19 cellular contexts compared by ENCODE assay signal in genomic region chr12:43291516-43291915, GRCh38.
DNase-seq lines count a peak whose midpoint lies in the region; FAIRE-seq and TF ChIP-seq lines count a peak whose summit lies in the region.
"Had no signal": no experiment of that assay in that cellular context is flagged by ENCODE, and none has a peak within 500 bp of the region (broad histone marks: within the 10 kb centered on the region; RNA-seq: fewer than 3 reads in every experiment).

No MANE protein-coding gene starts in this region.

- intact Hi-C loops in uterus (cut with DNase I; ENCODE audit: low total_unique reads), result no loop called here

- no peak overlapping the region for H3K23ac ChIP-seq in trophoblast cell (ENCODE audit: low read length)

- no peak overlapping the region for H3K4ac ChIP-seq in trophoblast cell (ENCODE audit: low read depth, low read length)

- WGBS in trophoblast cell (ENCODE audit: extremely low coverage, insufficient coverage, insufficient read length), result no CpG with 5 or more reads among the region's 3 CpGs

- H3K36me3 ChIP-seq in fibroblast of lung (ENCODE audit: control insufficient read depth, insufficient read depth, low read length) (no peaks in the 10 kb centered on the region), trophoblast cell (ENCODE audit: control insufficient read depth in 1 of 2, insufficient read depth in 2 of 2, low read length in 2 of 2) (no peaks in the 10 kb centered on the region), uterus (no peaks in the 10 kb centered on the region)
- H3K36me3 ChIP-seq: heart right ventricle, ovary, tibial artery had no signal

- H3K79me1 ChIP-seq in trophoblast cell (ENCODE audit: low read length), result no peaks in the 10 kb centered on the region

- H2AFZ ChIP-seq in fibroblast of lung (ENCODE audit: low read length) (no peak overlapping the region), trophoblast cell (ENCODE audit: insufficient read depth, low read length, poor library complexity) (no peak overlapping the region)

- H3K4me1 ChIP-seq in fibroblast of lung (ENCODE audit: control insufficient read depth, extremely low read depth, insufficient read depth, low read length) (peaks cover 3% of the 10 kb centered on the region), trophoblast cell (ENCODE audit: control insufficient read depth in 1 of 2, insufficient read depth in 2 of 2, low read length in 2 of 2) (peaks cover 0 to 4% of the 10 kb centered on the region in 2 experiments), uterus (no peaks in the 10 kb centered on the region)
- H3K4me1 ChIP-seq: tibial artery had no signal

- H4K8ac ChIP-seq in trophoblast cell (ENCODE audit: low read depth, low read length), result no peak overlapping the region

- DNase-seq in H54 (ENCODE audit: insufficient read length, low spot score), result peak; percentile 5
- DNase-seq in NCI-H226, result peak; percentile 58
- peak; percentile 38 to 95 for DNase-seq in fibroblast of lung (ENCODE audit: low read depth in 2 of 2)
- peak; percentile 60 to 66 for DNase-seq in trophoblast cell
- no peak for DNase-seq in AML-193 (lab: John Stamatoyannopoulos, UW)
- DNase-seq in cerebellum (ENCODE audit: low spot score), result no peak
- DNase-seq in uterus, result no peak
- DNase-seq: activated CD4-positive, alpha-beta T cell treated with anti-CD3 and anti-CD28 coated beads for 36 hours; COR-L47; effector memory CD4-positive, alpha-beta T cell; heart right ventricle; NCI-H1930; NCI-H446 treated with DMSO at 0.1 percent for 48 hours; ovary; stimulated activated CD4-positive, alpha-beta T cell treated with anti-CD3 and anti-CD28 coated beads, Interleukin-2, amount 100 ng/mL, for 24 hours; stimulated activated naive CD8-positive, alpha-beta T cell treated with anti-CD3 and anti-CD28 coated beads, Interleukin-15, Interleukin-2, amounts not matched to agents 100 U/mL and 50 U/mL, for 24 hours; tibial artery had no signal

- no peak overlapping the region for H4K91ac ChIP-seq in trophoblast cell (ENCODE audit: low read depth, low read length)

- TF ChIP-seq POLR2A in H54 (IDR thresholded peaks at IDR 0.05; ENCODE audit: low read depth, low read length) (no peak), uterus (IDR thresholded peaks at IDR 0.05) (no peak)

- no peaks in the 10 kb centered on the region for H3K79me2 ChIP-seq in fibroblast of lung (ENCODE audit: control insufficient read depth, insufficient read depth, low read length)
- H3K79me2 ChIP-seq in trophoblast cell (ENCODE audit: control insufficient read depth, insufficient read depth, low read length, poor library complexity), result no peaks in the 10 kb centered on the region

- H3K14ac ChIP-seq in trophoblast cell (ENCODE audit: low read length), result no peak overlapping the region

- no peak for FAIRE-seq in H54 (lab: Jason Lieb, UNC)
- FAIRE-seq: H1 had no signal

- H3K27me3 ChIP-seq in fibroblast of lung (ENCODE audit: control insufficient read depth, insufficient read depth, low read length) (no peaks in the 10 kb centered on the region), trophoblast cell (ENCODE audit: insufficient read depth, low read length) (no peaks in the 10 kb centered on the region), uterus (no peaks in the 10 kb centered on the region)
- H3K27me3 ChIP-seq: heart right ventricle, ovary, tibial artery had no signal

- H2AK5ac ChIP-seq in trophoblast cell (ENCODE audit: low read length), result no peak overlapping the region

- H3K9ac ChIP-seq in fibroblast of lung (ENCODE audit: insufficient read depth, low read length) (no peak overlapping the region), trophoblast cell (ENCODE audit: low read length) (no peak overlapping the region)

- no peaks in the 10 kb centered on the region for H4K20me1 ChIP-seq in fibroblast of lung (ENCODE audit: control insufficient read depth, extremely low read depth, insufficient read depth, low read length)

- no peak overlapping the region for H2BK5ac ChIP-seq in trophoblast cell (ENCODE audit: low read depth, low read length, poor library complexity)

- TF ChIP-seq CTCF in fibroblast of lung (conservative IDR thresholded peaks at IDR 0.05 in 1 of 2, IDR thresholded peaks at IDR 0.05 in 1 of 2; ENCODE audit: low read depth in 1 of 2, low read length in 2 of 2) (no peak), uterus (IDR thresholded peaks at IDR 0.05) (no peak)

- H4K12ac ChIP-seq in trophoblast cell (ENCODE audit: low read depth, low read length), result no peak overlapping the region

- no peak overlapping the region for H3K4me2 ChIP-seq in fibroblast of lung (ENCODE audit: extremely low read depth, insufficient read depth, low read length)
- H3K4me2 ChIP-seq in trophoblast cell (ENCODE audit: low read length), result no peak overlapping the region

- H2BK120ac ChIP-seq in trophoblast cell (ENCODE audit: insufficient read depth, low read length, poor library complexity), result no peak overlapping the region

- no peak overlapping the region for H3K4me3 ChIP-seq in fibroblast of lung (replicated peaks in 1 of 4; ENCODE audit: control extremely low read depth in 1 of 4, insufficient read depth in 1 of 4, low read depth in 3 of 4, low read length in 4 of 4)
- no peak overlapping the region for H3K4me3 ChIP-seq in trophoblast cell (ENCODE audit: low read depth, low read length)
- H3K4me3 ChIP-seq in uterus, result no peak overlapping the region
- H3K4me3 ChIP-seq: heart right ventricle, lung, ovary, tibial artery had no signal

- no peak overlapping the region for H2BK12ac ChIP-seq in trophoblast cell (ENCODE audit: low read length)

- H3K18ac ChIP-seq in trophoblast cell (ENCODE audit: low read length), result no peak overlapping the region

- H3K27ac ChIP-seq in fibroblast of lung (ENCODE audit: insufficient read depth, low read length), result no peak overlapping the region
- no peak overlapping the region for H3K27ac ChIP-seq in trophoblast cell (ENCODE audit: low read depth, low read length)
- H3K27ac ChIP-seq in uterus, result no peak overlapping the region
- H3K27ac ChIP-seq: heart right ventricle, ovary, tibial artery had no signal

- H3K9me3 ChIP-seq in fibroblast of lung (ENCODE audit: control insufficient read depth, insufficient read depth, low read depth, low read length), result no peaks in the 10 kb centered on the region
- H3K9me3 ChIP-seq in trophoblast cell (ENCODE audit: insufficient read depth, low read depth, low read length), result no peaks in the 10 kb centered on the region
- no peaks in the 10 kb centered on the region for H3K9me3 ChIP-seq in uterus
- H3K9me3 ChIP-seq: heart right ventricle, ovary, tibial artery had no signal

Comparison
In these comparisons a context has a peak if more than half of its experiments do, and no peak if none do; other contexts are left out.
1. DNase-seq: peak in H54 (single experiment), NCI-H226 (single experiment), fibroblast of lung (2 of 2) and trophoblast cell (2 of 2); none in AML-193 (0 of 2), cerebellum (single experiment) and uterus (0 of 2).